Comparison of ENCODE assay signal across 20 cellular contexts in genomic region chr12:132965796-132966195, GRCh38.
"Had no signal": no experiment of that assay in that cellular context is flagged by ENCODE, and none has a peak within 500 bp of the region (broad histone marks: within the 10 kb centered on the region; RNA-seq: fewer than 3 reads in every experiment).

No MANE protein-coding gene starts in this region.

- H3K4me3 ChIP-seq: coronary artery, dorsolateral prefrontal cortex, esophagus squamous epithelium, gastrocnemius medialis, heart right ventricle, left lung, lower lobe of right lung, mucosa of descending colon had no signal

- DNase-seq: dermis blood vessel endothelial cell; dorsolateral prefrontal cortex; effector CD4-positive, alpha-beta T cell; effector memory CD4-positive, alpha-beta T cell; erythroblast; esophagus squamous epithelium; foreskin fibroblast; foreskin melanocyte; gastrocnemius medialis; glutamatergic neuron; heart right ventricle; hippocampal formation; left cardiac atrium; left lung; left ventricle myocardium superior; lower lobe of right lung; mesenchymal stem cell; mucosa of descending colon had no signal

- H3K4me1 ChIP-seq: esophagus squamous epithelium, gastrocnemius medialis, heart right ventricle, left lung, lower lobe of right lung had no signal

- H3K27me3 ChIP-seq: dorsolateral prefrontal cortex, esophagus squamous epithelium, gastrocnemius medialis, heart right ventricle, left lung had no signal

- H3K27ac ChIP-seq: coronary artery, dorsolateral prefrontal cortex, epithelial cell of prostate, esophagus squamous epithelium, gastrocnemius medialis, heart right ventricle, left lung, lower lobe of right lung had no signal
